10 cellular contexts compared by ENCODE assay signal in the genomic region with DNA sequence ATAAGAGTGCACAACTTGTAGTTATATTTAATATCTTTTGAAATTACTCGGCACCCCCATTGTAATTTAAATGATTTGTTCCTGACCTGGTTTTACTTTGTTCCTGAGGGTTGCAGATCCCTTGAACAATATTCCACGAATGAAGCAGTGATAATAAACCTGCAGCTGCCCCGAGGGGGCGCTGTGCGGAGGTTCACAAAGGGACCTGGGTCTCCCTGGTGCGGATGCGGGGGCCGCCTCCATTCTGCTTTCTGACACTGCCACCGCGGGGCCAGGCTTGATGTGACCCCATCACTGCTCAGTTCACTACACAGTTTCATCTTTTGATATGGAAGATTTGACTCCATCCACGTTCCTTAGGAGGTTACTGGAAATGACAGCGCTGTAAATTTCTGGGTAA.
A peak's percentile ranks its signal among the peaks of the same experiment; 100 is the strongest.
DNase-seq lines count a peak whose midpoint lies in the region; ATAC-seq and TF ChIP-seq lines count a peak whose summit lies in the region.
"Had no signal": no experiment of that assay in that cellular context is flagged by ENCODE, and none has a peak within 500 bp of the region (broad histone marks: within the 10 kb centered on the region; RNA-seq: fewer than 3 reads in every experiment).

No MANE protein-coding gene starts in this region.

- no peaks in the 10 kb centered on the region for H3K4me1 Mint-ChIP-seq in activated T-helper 1 cell treated with anti-CD3 and anti-CD28 coated beads, Interleukin-12 subunit alpha, Interleukin-12 subunit beta, Interleukin-2, Interleukin-4 antibody, amounts not matched to agents 30 ng/mL and 10 ng/mL and 1 ng/mL, durations not matched to agents 14 hours and 24 hours and 36 hours (ENCODE audit: low read depth)

- H3K27ac ChIP-seq in 22Rv1 (no peak overlapping the region), iPS DF 6.9 (ENCODE audit: low read length) (no peak overlapping the region)
- H3K27ac ChIP-seq: pancreas, tibial nerve had no signal

- no peak overlapping the region for H3K4me3 ChIP-seq in iPS DF 6.9 (ENCODE audit: low read length)
- H3K4me3 ChIP-seq: pancreas, tibial nerve had no signal

- no peaks in the 10 kb centered on the region for H3K36me3 ChIP-seq in iPS DF 6.9 (ENCODE audit: control insufficient read depth, insufficient read depth, low read length)
- H3K36me3 ChIP-seq: pancreas, tibial nerve had no signal

- no peak overlapping the region for H3K27ac Mint-ChIP-seq in activated T-helper 1 cell treated with anti-CD3 and anti-CD28 coated beads, Interleukin-12 subunit alpha, Interleukin-12 subunit beta, Interleukin-2, Interleukin-4 antibody, amounts not matched to agents 30 ng/mL and 10 ng/mL and 1 ng/mL, durations not matched to agents 14 hours and 24 hours and 36 hours

- no CpG with 5 or more reads among the region's 12 CpGs for WGBS in iPS DF 6.9 (ENCODE audit: insufficient coverage, insufficient read length)

- peaks cover 15% of the 10 kb centered on the region for H3K27me3 Mint-ChIP-seq in activated T-helper 1 cell treated with anti-CD3 and anti-CD28 coated beads, Interleukin-12 subunit alpha, Interleukin-12 subunit beta, Interleukin-2, Interleukin-4 antibody, amounts not matched to agents 30 ng/mL and 10 ng/mL and 1 ng/mL, durations not matched to agents 14 hours and 24 hours and 36 hours (ENCODE audit: insufficient read depth)

- no peaks in the 10 kb centered on the region for H3K9me3 ChIP-seq in iPS DF 6.9 (ENCODE audit: control insufficient read depth, insufficient read depth, low read length)
- H3K9me3 ChIP-seq: pancreas, tibial nerve had no signal

- H3K4me1 ChIP-seq in iPS DF 6.9 (ENCODE audit: control insufficient read depth, insufficient read depth, low read length) = no peaks in the 10 kb centered on the region
- H3K4me1 ChIP-seq: pancreas, tibial nerve had no signal

- no peaks in the 10 kb centered on the region for H3K27me3 ChIP-seq in iPS DF 6.9 (ENCODE audit: control insufficient read depth, insufficient read depth, low read length)
- H3K27me3 ChIP-seq: pancreas had no signal

- no peaks in the 10 kb centered on the region for H3K9me3 Mint-ChIP-seq in activated T-helper 1 cell treated with anti-CD3 and anti-CD28 coated beads, Interleukin-12 subunit alpha, Interleukin-12 subunit beta, Interleukin-2, Interleukin-4 antibody, amounts not matched to agents 30 ng/mL and 10 ng/mL and 1 ng/mL, durations not matched to agents 14 hours and 24 hours and 36 hours

- no peaks in the 10 kb centered on the region for H3K36me3 Mint-ChIP-seq in activated T-helper 1 cell treated with anti-CD3 and anti-CD28 coated beads, Interleukin-12 subunit alpha, Interleukin-12 subunit beta, Interleukin-2, Interleukin-4 antibody, amounts not matched to agents 30 ng/mL and 10 ng/mL and 1 ng/mL, durations not matched to agents 14 hours and 24 hours and 36 hours (ENCODE audit: low read depth)

- intact Hi-C loops in activated T-helper 1 cell treated with anti-CD3 and anti-CD28 coated beads, Interleukin-12 subunit alpha, Interleukin-12 subunit beta, Interleukin-2, Interleukin-4 antibody, amounts not matched to agents 30 ng/mL and 10 ng/mL and 1 ng/mL, durations not matched to agents 14 hours and 24 hours and 36 hours (cut with micrococcal nuclease) = no loop called here

- H3K4me3 Mint-ChIP-seq in activated T-helper 1 cell treated with anti-CD3 and anti-CD28 coated beads, Interleukin-12 subunit alpha, Interleukin-12 subunit beta, Interleukin-2, Interleukin-4 antibody, amounts not matched to agents 30 ng/mL and 10 ng/mL and 1 ng/mL, durations not matched to agents 14 hours and 24 hours and 36 hours = no peak overlapping the region

- peak; percentile 14 for DNase-seq in COLO668 (lab: John Stamatoyannopoulos, UW; ENCODE audit: unreplicated experiment)
- peak; percentile 19 for DNase-seq in SK-MEL-5 (ENCODE audit: low read depth, low spot score)
- DNase-seq in iPS DF 6.9 (ENCODE audit: low read depth, low spot score) = peak; percentile 52
- DNase-seq in T-helper 1 cell = no peak
- no peak for DNase-seq in activated T-helper 1 cell treated with anti-CD3 and anti-CD28 coated beads, Interleukin-12 subunit alpha, Interleukin-12 subunit beta, Interleukin-2, Interleukin-4 antibody, amounts not matched to agents 30 ng/mL and 10 ng/mL and 1 ng/mL, durations not matched to agents 14 hours and 24 hours and 36 hours (ENCODE audit: low spot score)
- DNase-seq: pancreas had no signal

- in situ Hi-C loops in SK-MEL-5 (cut with HindIII; ENCODE audit: low pct_unique_long_range_greater_than_20kb, low sequenced_read_pairs) = no loop called here

- peak; percentile 54 for TF ChIP-seq CTCF in 22Rv1 (IDR thresholded peaks at IDR 0.05)

- no peak for ATAC-seq in GM19023 (IDR thresholded peaks at IDR 0.05; ENCODE audit: unreplicated experiment)
- ATAC-seq in GM18868 (IDR thresholded peaks at IDR 0.05; ENCODE audit: unreplicated experiment) = no peak
- ATAC-seq: pancreas had no signal

Comparison
In these comparisons a context has a peak if more than half of its experiments do, and no peak if none do; other contexts are left out.
1. DNase-seq: peak in COLO668 (single experiment), SK-MEL-5 (single experiment) and iPS DF 6.9 (single experiment); none in T-helper 1 cell (0 of 5) and activated T-helper 1 cell treated with anti-CD3 and anti-CD28 coated beads, Interleukin-12 subunit alpha, Interleukin-12 subunit beta, Interleukin-2, Interleukin-4 antibody, amounts not matched to agents 30 ng/mL and 10 ng/mL and 1 ng/mL, durations not matched to agents 14 hours and 24 hours and 36 hours (single experiment).